ENCODE assay signal across 14 cellular contexts in the genomic region with DNA sequence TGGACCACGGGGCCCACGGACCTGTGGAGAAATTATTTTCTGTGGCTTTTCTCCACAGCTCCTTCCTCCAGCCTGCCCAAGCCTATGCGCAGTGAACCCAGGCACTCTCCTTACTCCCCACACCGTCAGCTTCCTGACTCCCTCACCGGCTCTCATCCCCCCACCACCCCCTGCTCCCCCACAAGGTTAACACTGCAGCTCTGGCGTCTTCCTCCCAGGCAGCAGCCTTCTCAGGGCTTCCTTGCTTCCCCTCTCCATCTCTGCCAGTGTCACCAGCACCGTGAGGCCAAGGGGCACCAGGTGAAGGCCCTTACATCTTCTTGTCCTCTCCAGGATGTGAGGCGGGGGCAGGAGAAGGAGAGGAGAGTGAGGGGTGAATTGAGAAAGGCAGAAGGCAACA.
DNase-seq lines count a peak whose midpoint lies in the region; ATAC-seq and TF ChIP-seq lines count a peak whose summit lies in the region.
"Had no signal": no experiment of that assay in that cellular context is flagged by ENCODE, and none has a peak within 500 bp of the region (broad histone marks: within the 10 kb centered on the region; RNA-seq: fewer than 3 reads in every experiment).

No MANE protein-coding gene starts in this region.

- no peak overlapping the region for H2AK5ac ChIP-seq in H9 (ENCODE audit: insufficient read length, low read length)

- H3K9me3 Mint-ChIP-seq in CD14-positive monocyte (peaks cover 0 to 3% (median 0%) of the 10 kb centered on the region in 7 donors), glutamatergic neuron (ENCODE audit: unreplicated experiment) (peaks cover 7% of the 10 kb centered on the region), H9 (no peaks in the 10 kb centered on the region)

- H3K4me3 ChIP-seq in OCI-LY1 (ENCODE audit: low read depth, low read length, poor library complexity, severe bottlenecking) (no peak overlapping the region), neutrophil (ENCODE audit: low read depth in 1 of 2, low read length in 1 of 2) (peak overlapping the region in 1 of 2 experiments; percentile 28)
- H3K4me3 ChIP-seq: Peyer's patch had no signal

- no CpG with 5 or more reads among the region's 8 CpGs for WGBS in H9 (ENCODE audit: extremely low coverage, insufficient read length, low lambda C conversion rate)

- H3K27me3 Mint-ChIP-seq in CD14-positive monocyte (ENCODE audit: low read depth in 3 of 3) = peaks cover 9 to 22% (median 9%) of the 10 kb centered on the region in 3 donors
- peaks cover 11% of the 10 kb centered on the region for H3K27me3 Mint-ChIP-seq in glutamatergic neuron (ENCODE audit: unreplicated experiment)
- peaks cover 37% of the 10 kb centered on the region for H3K27me3 Mint-ChIP-seq in H9 (ENCODE audit: low read depth)

- H3K27me3 ChIP-seq in OCI-LY1 (ENCODE audit: insufficient read depth, low read length) (no peaks in the 10 kb centered on the region), neutrophil (peaks cover 11% of the 10 kb centered on the region), H9 (ENCODE audit: insufficient read depth, low read length) (no peaks in the 10 kb centered on the region)
- H3K27me3 ChIP-seq: Peyer's patch had no signal

- H3K9ac ChIP-seq in OCI-LY1 (ENCODE audit: low read length) (no peak overlapping the region), H9 (ENCODE audit: extremely low read depth, insufficient read length, low read length) (no peak overlapping the region)

- H3K79me2 ChIP-seq in OCI-LY1 (ENCODE audit: insufficient read depth, low read length) (no peaks in the 10 kb centered on the region), H9 (ENCODE audit: insufficient read depth, low read length) (no peaks in the 10 kb centered on the region)

- H3T11ph ChIP-seq in H9 (ENCODE audit: low read length) = no peak overlapping the region

- H2BK12ac ChIP-seq in H9 (ENCODE audit: insufficient read length, low read depth, low read length) = no peak overlapping the region

- H3K9me3 ChIP-seq in OCI-LY1 (ENCODE audit: low read length) (no peaks in the 10 kb centered on the region), neutrophil (no peaks in the 10 kb centered on the region), H9 (ENCODE audit: control insufficient read depth, low read depth, low read length) (no peaks in the 10 kb centered on the region)
- H3K9me3 ChIP-seq: Peyer's patch had no signal

- no peak overlapping the region for H4K8ac ChIP-seq in H9 (replicated peaks; ENCODE audit: insufficient read length, low read depth, low read length)

- H2AFZ ChIP-seq in OCI-LY1 (ENCODE audit: low read length) = no peak overlapping the region
- no peak overlapping the region for H2AFZ ChIP-seq in H9 (ENCODE audit: low read length)

- H3K9me2 ChIP-seq in OCI-LY1 (ENCODE audit: low read depth, low read length) = no peaks in the 10 kb centered on the region

- DNase-seq in CD14-positive monocyte (ENCODE audit: low spot score) (no peak), glutamatergic neuron (no peak), NCI-H1105 (lab: John Stamatoyannopoulos, UW) (no peak), H9 (no peak)
- DNase-seq: HCEC 1CT, IMR-90, NCI-H1092, NCI-H1694 had no signal

- H3K18ac ChIP-seq in H9 (ENCODE audit: insufficient read length, low read depth, low read length) = no peak overlapping the region

- H3K36me3 ChIP-seq in OCI-LY1 (ENCODE audit: insufficient read depth, low read length) (no peaks in the 10 kb centered on the region), neutrophil (no peaks in the 10 kb centered on the region)
- H3K36me3 ChIP-seq: Peyer's patch had no signal

- H3K23me2 ChIP-seq in H9 (ENCODE audit: insufficient read length, low read depth, low read length, poor library complexity, severe bottlenecking) = no peaks in the 10 kb centered on the region

- no peak overlapping the region for H3K56ac ChIP-seq in H9 (ENCODE audit: insufficient read length, low read depth, low read length)

- H3K27ac Mint-ChIP-seq in CD14-positive monocyte (peak overlapping the region; percentile 99 to 100 (median 100)), glutamatergic neuron (ENCODE audit: unreplicated experiment) (peak overlapping the region; percentile 7), H9 (no peak overlapping the region; a peak in 1 of 7 replicates)

- H3K4me3 Mint-ChIP-seq in CD14-positive monocyte (peak overlapping the region; percentile 67 to 86), glutamatergic neuron (ENCODE audit: unreplicated experiment) (no peak overlapping the region), H9 (no peak overlapping the region)

- H2BK5ac ChIP-seq in H9 (ENCODE audit: insufficient read length, low read length) = no peak overlapping the region

- TF ChIP-seq CTCF in CD14-positive monocyte (IDR thresholded peaks at IDR 0.05) (no peak), OCI-LY1 (IDR thresholded peaks at IDR 0.05; ENCODE audit: low read length) (no peak), glutamatergic neuron (IDR thresholded peaks at IDR 0.05; ENCODE audit: partially characterized antibody, unreplicated experiment) (no peak), neutrophil (IDR thresholded peaks at IDR 0.05) (no peak), H9 (conservative IDR thresholded peaks at IDR 0.05) (no peak)

- no peaks in the 10 kb centered on the region for H3F3A ChIP-seq in OCI-LY1 (ENCODE audit: insufficient read depth, low read length)

- H3K14ac ChIP-seq in H9 (ENCODE audit: insufficient read depth, low read length) = no peak overlapping the region; the same call in 1 of the 2 replicates

- H3K36me3 Mint-ChIP-seq in CD14-positive monocyte = peaks cover 22 to 25% of the 10 kb centered on the region in 2 donors
- H3K36me3 Mint-ChIP-seq in glutamatergic neuron (ENCODE audit: unreplicated experiment) = no peaks in the 10 kb centered on the region
- H3K36me3 Mint-ChIP-seq in H9 (ENCODE audit: insufficient read depth in 1 of 3, low read depth in 3 of 3) = no peaks in the 10 kb centered on the region

- H4K20me1 ChIP-seq in OCI-LY1 (ENCODE audit: insufficient read depth, low read length) = no peaks in the 10 kb centered on the region
- no peaks in the 10 kb centered on the region for H4K20me1 ChIP-seq in H9 (ENCODE audit: control insufficient read depth, insufficient read depth, insufficient read length)

- H3K4me1 ChIP-seq in OCI-LY1 (ENCODE audit: insufficient read depth, low read length, severe bottlenecking) (peaks cover 62% of the 10 kb centered on the region), neutrophil (ENCODE audit: control insufficient read depth in 1 of 2, insufficient read depth in 1 of 2, low read depth in 1 of 2, low read length in 1 of 2) (peaks cover 36 to 50% of the 10 kb centered on the region in 2 experiments), H9 (ENCODE audit: insufficient read depth, low read length) (no peaks in the 10 kb centered on the region; the same call in 1 of the 2 replicates)

- no peak overlapping the region; the same call in 1 of the 2 replicates for H3K4me2 ChIP-seq in OCI-LY1 (ENCODE audit: low read length)
- no peak overlapping the region for H3K4me2 ChIP-seq in H9 (ENCODE audit: insufficient read depth, insufficient read length, low read length)

- H3K4ac ChIP-seq in H9 (ENCODE audit: low read depth, low read length) = no peak overlapping the region

- no peak overlapping the region for H2BK20ac ChIP-seq in H9 (ENCODE audit: low read depth, low read length, poor library complexity, severe bottlenecking)

- intact Hi-C loops in CD14-positive monocyte (cut with micrococcal nuclease) = loop anchor here (2.0 to 10.0 kb wide), 6 partner anchors 76 to 243 kb away; no protein-coding TSS in a partner anchor

- H3K27ac ChIP-seq in OCI-LY1 (ENCODE audit: low read depth, low read length, poor library complexity, severe bottlenecking) (peak overlapping the region; percentile 12), neutrophil (peak overlapping the region; percentile 62), H9 (ENCODE audit: insufficient read length, low read depth, low read length) (no peak overlapping the region)

- ATAC-seq in GM18867 (IDR thresholded peaks at IDR 0.05; ENCODE audit: unreplicated experiment) (no peak), GM21526 (IDR thresholded peaks at IDR 0.05; ENCODE audit: low FRiP score, unreplicated experiment) (no peak)
- ATAC-seq: SK-N-SH treated with all-trans-retinoic acid at 6 μM for 48 hours had no signal

- peaks cover 90% of the 10 kb centered on the region for H3K4me1 Mint-ChIP-seq in CD14-positive monocyte
- H3K4me1 Mint-ChIP-seq in glutamatergic neuron (ENCODE audit: low read depth, unreplicated experiment) = peaks cover 27% of the 10 kb centered on the region
- H3K4me1 Mint-ChIP-seq in H9 = peaks cover 32 to 36% of the 10 kb centered on the region in 2 experiments

- H2BK120ac ChIP-seq in H9 (ENCODE audit: low read depth, low read length, poor library complexity, severe bottlenecking) = no peak overlapping the region

- H4K91ac ChIP-seq in H9 (ENCODE audit: insufficient read length, low read depth, low read length) = no peak overlapping the region

- H3K79me1 ChIP-seq in H9 (ENCODE audit: insufficient read depth, low read depth, low read length, poor library complexity, severe bottlenecking) = no peaks in the 10 kb centered on the region

- no peak overlapping the region for H4K5ac ChIP-seq in H9 (ENCODE audit: insufficient read length, low read depth, low read length)

- H2BK15ac ChIP-seq in H9 (ENCODE audit: low read depth, low read length) = no peak overlapping the region

- H3K23ac ChIP-seq in H9 (ENCODE audit: insufficient read length, low read depth, low read length) = no peak overlapping the region

Comparison
In these comparisons a context has a peak if more than half of its experiments do, and no peak if none do; other contexts are left out.
1. H3K27ac Mint-ChIP-seq: peak in CD14-positive monocyte (7 of 7) and glutamatergic neuron (single experiment); none in H9 (0 of 3).
2. H3K4me3 Mint-ChIP-seq: peak in CD14-positive monocyte (2 of 2); none in glutamatergic neuron (single experiment) and H9 (0 of 2).